Comparison of ENCODE assay signal across 33 cellular contexts in the genomic region with DNA sequence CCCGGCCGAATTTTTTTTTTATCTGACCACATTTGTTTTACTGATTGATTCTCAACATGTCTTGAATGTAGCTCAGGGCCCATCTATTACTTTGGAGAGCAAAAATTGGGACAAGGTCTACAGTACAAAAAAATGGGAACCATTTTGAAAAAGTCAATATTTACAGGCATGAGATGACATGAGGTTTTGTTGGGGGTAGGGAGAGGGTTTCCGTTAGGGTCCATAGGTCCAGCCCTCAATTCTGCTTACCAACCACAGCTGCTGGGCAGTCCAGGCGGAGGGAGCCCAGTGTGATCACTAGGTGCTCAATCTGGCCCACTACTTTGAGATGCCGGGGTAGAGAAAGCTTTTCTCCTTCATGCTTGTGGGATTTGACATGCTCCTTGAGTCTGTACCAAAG. TPM values are rescaled to one million over a fixed set of nuclear protein-coding genes. Genes with fewer than 3 reads are reported as not detected.
"Had no signal": no experiment of that assay in that cellular context is flagged by ENCODE, and none has a peak within 500 bp of the region (broad histone marks: within the 10 kb centered on the region; RNA-seq: fewer than 3 reads in every experiment).

No MANE protein-coding gene starts in this region.

- H3K4me3 ChIP-seq: stomach, suprapubic skin, testis, thoracic aorta, thyroid gland, tibial artery, tibial nerve, transverse colon, upper lobe of left lung, upper lobe of right lung, uterus, vagina had no signal

- H3K36me3 ChIP-seq: stomach, suprapubic skin, thoracic aorta, thyroid gland, tibial artery, tibial nerve, transverse colon, upper lobe of left lung, upper lobe of right lung, uterus, vagina had no signal

- FAIRE-seq: urothelium cell line had no signal

- H3K9me3 ChIP-seq: stomach, suprapubic skin, testis, thoracic aorta, thyroid gland, tibial artery, tibial nerve, transverse colon, upper lobe of left lung, upper lobe of right lung, uterus, vagina had no signal

- H3K4me1 ChIP-seq: stomach, suprapubic skin, testis, thyroid gland, tibial nerve, transverse colon, upper lobe of left lung, upper lobe of right lung, uterus, vagina had no signal

- H3K27ac Mint-ChIP-seq: stimulated activated effector memory CD8-positive, alpha-beta T cell treated with anti-CD3 and anti-CD28 coated beads, Interleukin-12 subunit alpha, Interleukin-12 subunit beta, amount 100 ng/mL, for 72 hours; stimulated activated memory B cell treated with anti-CD40 and anti-IgM and Interleukin-4, amounts not matched to agents 10 μg/mL and 1 μg/mL and 100 μg/mL, for 72 hours; stimulated activated naive B cell treated with anti-CD40 and anti-IgM and Interleukin-4, amounts not matched to agents 10 μg/mL and 1 μg/mL and 100 μg/mL, for 72 hours; stimulated activated naive CD8-positive, alpha-beta T cell treated with anti-CD3 and anti-CD28 coated beads, Interleukin-15, amount 100 ng/mL, for 72 hours; stimulated activated naive CD8-positive, alpha-beta T cell treated with anti-CD3 and anti-CD28 coated beads, Interleukin-15, Interleukin-2, amounts not matched to agents 100 ng/mL and 50 ng/mL, for 24 hours; type B pancreatic cell had no signal

- H3K4me1 Mint-ChIP-seq: stimulated activated memory B cell treated with anti-CD40 and anti-IgM and Interleukin-4, amounts not matched to agents 10 μg/mL and 1 μg/mL and 100 μg/mL, for 72 hours; stimulated activated naive B cell treated with anti-CD40 and anti-IgM and Interleukin-4, amounts not matched to agents 10 μg/mL and 1 μg/mL and 100 μg/mL, for 72 hours; stimulated activated naive CD8-positive, alpha-beta T cell treated with anti-CD3 and anti-CD28 coated beads, Interleukin-15, amount 100 ng/mL, for 72 hours had no signal

- ATAC-seq: stimulated activated effector memory CD8-positive, alpha-beta T cell treated with anti-CD3 and anti-CD28 coated beads, Interleukin-12 subunit alpha, Interleukin-12 subunit beta, amount 100 ng/mL, for 72 hours; stimulated activated memory B cell treated with anti-CD40 and anti-IgM and Interleukin-4, amounts not matched to agents 10 μg/mL and 1 μg/mL and 100 μg/mL, for 72 hours; stimulated activated naive B cell treated with anti-CD40 and anti-IgM and Interleukin-4, amounts not matched to agents 10 μg/mL and 1 μg/mL and 100 μg/mL, for 72 hours; stimulated activated naive CD8-positive, alpha-beta T cell treated with anti-CD3 and anti-CD28 coated beads, Interleukin-15, amount 100 ng/mL, for 72 hours; stimulated activated naive CD8-positive, alpha-beta T cell treated with anti-CD3 and anti-CD28 coated beads, Interleukin-15, Interleukin-2, amounts not matched to agents 100 U/mL and 50 U/mL, for 24 hours; upper lobe of right lung had no signal

- H3K27me3 ChIP-seq: stomach, suprapubic skin, testis, thyroid gland, tibial artery, tibial nerve, transverse colon, upper lobe of left lung, upper lobe of right lung, uterus, vagina had no signal

- H3K9me3 Mint-ChIP-seq: stimulated activated effector memory CD8-positive, alpha-beta T cell treated with anti-CD3 and anti-CD28 coated beads, Interleukin-12 subunit alpha, Interleukin-12 subunit beta, amount 100 ng/mL, for 72 hours; stimulated activated memory B cell treated with anti-CD40 and anti-IgM and Interleukin-4, amounts not matched to agents 10 μg/mL and 1 μg/mL and 100 μg/mL, for 72 hours; stimulated activated naive B cell treated with anti-CD40 and anti-IgM and Interleukin-4, amounts not matched to agents 10 μg/mL and 1 μg/mL and 100 μg/mL, for 72 hours; stimulated activated naive CD8-positive, alpha-beta T cell treated with anti-CD3 and anti-CD28 coated beads, Interleukin-15, amount 100 ng/mL, for 72 hours; stimulated activated naive CD8-positive, alpha-beta T cell treated with anti-CD3 and anti-CD28 coated beads, Interleukin-15, Interleukin-2, amounts not matched to agents 100 ng/mL and 50 ng/mL, for 24 hours; type B pancreatic cell had no signal

- H3K4me3 Mint-ChIP-seq: stimulated activated effector memory CD8-positive, alpha-beta T cell treated with anti-CD3 and anti-CD28 coated beads, Interleukin-12 subunit alpha, Interleukin-12 subunit beta, amount 100 ng/mL, for 72 hours; stimulated activated memory B cell treated with anti-CD40 and anti-IgM and Interleukin-4, amounts not matched to agents 10 μg/mL and 1 μg/mL and 100 μg/mL, for 72 hours; stimulated activated naive B cell treated with anti-CD40 and anti-IgM and Interleukin-4, amounts not matched to agents 10 μg/mL and 1 μg/mL and 100 μg/mL, for 72 hours; stimulated activated naive CD8-positive, alpha-beta T cell treated with anti-CD3 and anti-CD28 coated beads, Interleukin-15, amount 100 ng/mL, for 72 hours; stimulated activated naive CD8-positive, alpha-beta T cell treated with anti-CD3 and anti-CD28 coated beads, Interleukin-15, Interleukin-2, amounts not matched to agents 100 ng/mL and 50 ng/mL, for 24 hours; type B pancreatic cell had no signal

- DNase-seq: stimulated activated CD4-positive, alpha-beta T cell treated with anti-CD3 and anti-CD28 coated beads, Interleukin-2, amount 100 ng/mL, for 48 hours; stimulated activated CD4-positive, alpha-beta T cell treated with anti-CD3 and anti-CD28 coated beads, Interleukin-4, amount 100 ng/mL, for 1 hour; stimulated activated CD4-positive, alpha-beta T cell treated with anti-CD3 and anti-CD28 coated beads, Interleukin-4, amount 100 ng/mL, for 24 hours; stimulated activated CD4-positive, alpha-beta T cell treated with anti-CD3 and anti-CD28 coated beads, Interleukin-4, amount 100 ng/mL, for 4 hours; stimulated activated CD8-positive, alpha-beta memory T cell treated with anti-CD3 and anti-CD28 coated beads, Interleukin-4, amount 100 ng/mL, for 48 hours; stimulated activated naive B cell treated with anti-CD40 and anti-IgM and Interleukin-4, amounts not matched to agents 10 μg/mL and 1 μg/mL and 100 μg/mL, for 72 hours; stimulated activated naive CD4-positive, alpha-beta T cell; stimulated activated naive CD4-positive, alpha-beta T cell treated with Interleukin-2 at 50 U/mL for 16 hours; stimulated activated naive CD8-positive, alpha-beta T cell treated with anti-CD3 and anti-CD28 coated beads, Interleukin-15, amount 100 ng/mL, for 72 hours; stimulated activated naive CD8-positive, alpha-beta T cell treated with anti-CD3 and anti-CD28 coated beads, Interleukin-15, Interleukin-2, amounts not matched to agents 100 U/mL and 50 U/mL, for 24 hours; stomach; substantia nigra; testis; thyroid gland; tibial artery; transverse colon; trophoblast cell; upper lobe of left lung; upper lobe of right lung; uterus had no signal

- H3K36me3 Mint-ChIP-seq: stimulated activated effector memory CD8-positive, alpha-beta T cell treated with anti-CD3 and anti-CD28 coated beads, Interleukin-12 subunit alpha, Interleukin-12 subunit beta, amount 100 ng/mL, for 72 hours; stimulated activated memory B cell treated with anti-CD40 and anti-IgM and Interleukin-4, amounts not matched to agents 10 μg/mL and 1 μg/mL and 100 μg/mL, for 72 hours; stimulated activated naive B cell treated with anti-CD40 and anti-IgM and Interleukin-4, amounts not matched to agents 10 μg/mL and 1 μg/mL and 100 μg/mL, for 72 hours; type B pancreatic cell had no signal

- H3K27ac ChIP-seq: stomach, suprapubic skin, testis, thoracic aorta, thyroid gland, tibial artery, tibial nerve, transverse colon, upper lobe of left lung, upper lobe of right lung, uterus, vagina had no signal

RNA-seq across cellular contexts. Expression of gene ASCL3, which starts 42.6 kb away (rescaled TPM):
- total RNA-seq: subcutaneous adipose tissue, suprapubic skin, temporal lobe, testis, thoracic aorta, thyroid gland, tibial nerve, transverse colon, upper lobe of left lung, upper lobe of right lung, ureter, urinary bladder, uterus, vagina had no signal
- polyA plus RNA-seq: stomach, urinary bladder had no signal

RNA-seq across cellular contexts. Expression of gene C11orf16, which starts 52.7 kb away (rescaled TPM):
- total RNA-seq: stomach, subcutaneous adipose tissue, suprapubic skin, thoracic aorta, thyroid gland, tibial nerve, transverse colon, upper lobe of right lung, ureter, urinary bladder, vagina had no signal
- polyA plus RNA-seq: stomach, urinary bladder had no signal
